ENCODE assay signal across 20 cellular contexts in the genomic region with DNA sequence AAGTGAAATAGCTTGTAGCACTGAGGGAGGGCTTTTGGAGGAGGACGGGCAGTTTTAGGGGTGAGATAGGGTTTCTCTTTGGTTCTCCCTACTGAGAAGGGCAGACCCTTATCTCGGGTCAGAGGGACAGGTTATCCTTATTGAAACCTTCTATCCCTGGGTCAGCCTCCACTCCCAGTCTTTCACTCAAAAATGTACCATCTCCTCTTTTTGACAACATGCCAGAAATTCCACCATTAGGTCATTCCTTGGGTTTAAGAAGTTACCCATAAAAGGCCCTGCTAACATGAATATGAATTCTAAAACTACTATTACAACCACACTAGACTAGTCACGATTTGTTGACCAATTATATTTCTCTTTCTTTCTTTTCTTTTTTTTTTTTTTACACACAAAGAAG.
DNase-seq lines count a peak whose midpoint lies in the region; ATAC-seq and TF ChIP-seq lines count a peak whose summit lies in the region.
"Had no signal": no experiment of that assay in that cellular context is flagged by ENCODE, and none has a peak within 500 bp of the region (broad histone marks: within the 10 kb centered on the region; RNA-seq: fewer than 3 reads in every experiment).

No MANE protein-coding gene starts in this region.

- DNase-seq in HS-27A (ENCODE audit: low read depth) (peak; percentile 14), RPMI7951 (ENCODE audit: low read depth) (peak; percentile 30), choroid plexus epithelial cell (ENCODE audit: low read depth) (peak; percentile 37), tibial artery (no peak), NOMO-1 treated with dmso at 0.1 percent for 144 hours (lab: John Stamatoyannopoulos, UW; ENCODE audit: unreplicated experiment) (no peak), gastrocnemius medialis (no peak)
- DNase-seq: C1 segment of cervical spinal cord; CD4-positive, alpha-beta memory T cell; COR-L47; NCI-H1092 treated with DMSO at 0.1 percent for 48 hours; NCI-H1436; NCI-H1930; NCI-H2107; NCI-H526 treated with DMSO at 0.1 percent for 48 hours; SHP77 treated with DMSO at 0.1 percent for 48 hours had no signal

- H3K4me1 ChIP-seq in tibial artery (peaks cover 0 to 12% (median 0%) of the 10 kb centered on the region in 4 donors), gastrocnemius medialis (no peaks in the 10 kb centered on the region)
- H3K4me1 ChIP-seq: A549 had no signal

- H3K4me3 ChIP-seq in choroid plexus epithelial cell (ENCODE audit: low read depth, low read length) (no peak overlapping the region), tibial artery (no peak overlapping the region), gastrocnemius medialis (no peak overlapping the region)
- H3K4me3 ChIP-seq: A549, SK-N-MC had no signal

- TF ChIP-seq CTCF in choroid plexus epithelial cell (conservative IDR thresholded peaks at IDR 0.05; ENCODE audit: low read depth, low read length) (no peak), tibial artery (IDR thresholded peaks at IDR 0.05) (no peak), gastrocnemius medialis (IDR thresholded peaks at IDR 0.05 in 4 of 5, conservative IDR thresholded peaks at IDR 0.05 in 1 of 5) (no peak)

- in situ Hi-C loops in gastrocnemius medialis (cut with MboI; ENCODE audit: low sequenced_read_pairs in 4 of 4) = no loop called here

- no peak for TF ChIP-seq POLR2A in gastrocnemius medialis (IDR thresholded peaks at IDR 0.05)

- H3K27me3 ChIP-seq in tibial artery = no peaks in the 10 kb centered on the region
- H3K27me3 ChIP-seq in gastrocnemius medialis = peaks cover 16 to 54% (median 43%) of the 10 kb centered on the region in 3 donors

- intact Hi-C loops in tibial artery (cut with DNase I; ENCODE audit: low total_unique reads) = no loop called here
- intact Hi-C loops in gastrocnemius medialis (cut with DNase I; ENCODE audit: low total_unique reads) = no loop called here

- H3K36me3 ChIP-seq in tibial artery (no peaks in the 10 kb centered on the region), gastrocnemius medialis (no peaks in the 10 kb centered on the region)

- ATAC-seq in gastrocnemius medialis (no peak), GM21737 (IDR thresholded peaks at IDR 0.05; ENCODE audit: unreplicated experiment) (no peak)
- ATAC-seq: A549 had no signal

- H3K27ac ChIP-seq in tibial artery (peak overlapping the region; percentile 21 to 48), gastrocnemius medialis (no peak overlapping the region)
- H3K27ac ChIP-seq: A549, HL-60, RWPE1, SK-N-MC had no signal

- H3K9me3 ChIP-seq in tibial artery (no peaks in the 10 kb centered on the region), gastrocnemius medialis (no peaks in the 10 kb centered on the region)
- H3K9me3 ChIP-seq: A549 had no signal

Comparison
In these comparisons a context has a peak if more than half of its experiments do, and no peak if none do; other contexts are left out.
1. DNase-seq: peak in HS-27A (single experiment), RPMI7951 (single experiment) and choroid plexus epithelial cell (single experiment); none in tibial artery (0 of 2), NOMO-1 treated with dmso at 0.1 percent for 144 hours (single experiment) and gastrocnemius medialis (0 of 2).
2. H3K27ac ChIP-seq: peak in tibial artery (2 of 2); none in gastrocnemius medialis (0 of 4).